ENCODE assay signal across 1 cellular context in genomic region chr10:123147635-123148413, GRCh38.
TF ChIP-seq lines count a peak whose summit lies in the region.

A gene with protein sequence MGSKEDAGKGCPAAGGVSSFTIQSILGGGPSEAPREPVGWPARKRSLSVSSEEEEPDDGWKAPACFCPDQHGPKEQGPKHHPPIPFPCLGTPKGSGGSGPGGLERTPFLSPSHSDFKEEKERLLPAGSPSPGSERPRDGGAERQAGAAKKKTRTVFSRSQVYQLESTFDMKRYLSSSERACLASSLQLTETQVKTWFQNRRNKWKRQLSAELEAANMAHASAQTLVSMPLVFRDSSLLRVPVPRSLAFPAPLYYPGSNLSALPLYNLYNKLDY (plus strand): TSS chr10:123148136. CDS start chr10:123148379, 243 bp downstream.

TF ChIP-seq in K562, 482 proteins besides CTCF, POLR2A, EP300 and RAD21 (continued from another document and continues in another):
- TF ChIP-seq PRDM10 (IDR thresholded peaks at IDR 0.05; ENCODE audit: partially characterized antibody) (no peak), DACH1 (IDR thresholded peaks at IDR 0.05; ENCODE audit: partially characterized antibody) (no peak), KLF10 (CRISPR knock-in tag; IDR thresholded peaks at IDR 0.05) (no peak), FOXP1 (CRISPR knock-in tag; IDR thresholded peaks at IDR 0.05) (no peak), ZEB2 (IDR thresholded peaks at IDR 0.05) (no peak), POLR2AphosphoS2 (IDR thresholded peaks at IDR 0.05; ENCODE audit: low read length) (no peak), PYGO2 (tag; IDR thresholded peaks at IDR 0.05) (no peak), NFE2 (IDR thresholded peaks at IDR 0.05; ENCODE audit: low read depth) (no peak), STAT5A (IDR thresholded peaks at IDR 0.05; ENCODE audit: borderline replicate concordance, low read length) (no peak), RCOR1 (IDR thresholded peaks at IDR 0.05; ENCODE audit: borderline replicate concordance in 1 of 2, low read depth in 2 of 2, low read length in 2 of 2) (no peak), NUFIP1 (IDR thresholded peaks at IDR 0.05; ENCODE audit: partially characterized antibody) (no peak), ELF4 (CRISPR knock-in tag; IDR thresholded peaks at IDR 0.05) (no peak), ZBTB49 (CRISPR knock-in tag; IDR thresholded peaks at IDR 0.05; ENCODE audit: borderline replicate concordance) (no peak), ZNF280B (CRISPR knock-in tag; IDR thresholded peaks at IDR 0.05) (no peak), CHD2 (IDR thresholded peaks at IDR 0.05; ENCODE audit: low read depth, low read length) (no peak), E2F6 (IDR thresholded peaks at IDR 0.05; ENCODE audit: borderline replicate concordance in 1 of 2, extremely low read depth in 1 of 2, insufficient read depth in 1 of 2, insufficient read length in 1 of 2, low read depth in 1 of 2, low read length in 1 of 2, poor library complexity in 1 of 2, severe bottlenecking in 1 of 2) (peak; percentile 42 to 60), MAFK (IDR thresholded peaks at IDR 0.05; ENCODE audit: low read length) (no peak), TRIM28 (IDR thresholded peaks at IDR 0.05) (no peak), BRF1 (IDR thresholded peaks at IDR 0.05; ENCODE audit: borderline replicate concordance, extremely low read depth, insufficient read length) (no peak), BRCA1 (IDR thresholded peaks at IDR 0.05) (no peak), BRCA1 (CRISPR knock-in tag; IDR thresholded peaks at IDR 0.05) (no peak), KDM4B (IDR thresholded peaks at IDR 0.05; ENCODE audit: borderline replicate concordance in 2 of 2, low read depth in 1 of 2) (no peak), POLR2G (IDR thresholded peaks at IDR 0.05; ENCODE audit: low read depth, low read length) (peak; percentile 59)
- TF ChIP-seq, protein P1, sequence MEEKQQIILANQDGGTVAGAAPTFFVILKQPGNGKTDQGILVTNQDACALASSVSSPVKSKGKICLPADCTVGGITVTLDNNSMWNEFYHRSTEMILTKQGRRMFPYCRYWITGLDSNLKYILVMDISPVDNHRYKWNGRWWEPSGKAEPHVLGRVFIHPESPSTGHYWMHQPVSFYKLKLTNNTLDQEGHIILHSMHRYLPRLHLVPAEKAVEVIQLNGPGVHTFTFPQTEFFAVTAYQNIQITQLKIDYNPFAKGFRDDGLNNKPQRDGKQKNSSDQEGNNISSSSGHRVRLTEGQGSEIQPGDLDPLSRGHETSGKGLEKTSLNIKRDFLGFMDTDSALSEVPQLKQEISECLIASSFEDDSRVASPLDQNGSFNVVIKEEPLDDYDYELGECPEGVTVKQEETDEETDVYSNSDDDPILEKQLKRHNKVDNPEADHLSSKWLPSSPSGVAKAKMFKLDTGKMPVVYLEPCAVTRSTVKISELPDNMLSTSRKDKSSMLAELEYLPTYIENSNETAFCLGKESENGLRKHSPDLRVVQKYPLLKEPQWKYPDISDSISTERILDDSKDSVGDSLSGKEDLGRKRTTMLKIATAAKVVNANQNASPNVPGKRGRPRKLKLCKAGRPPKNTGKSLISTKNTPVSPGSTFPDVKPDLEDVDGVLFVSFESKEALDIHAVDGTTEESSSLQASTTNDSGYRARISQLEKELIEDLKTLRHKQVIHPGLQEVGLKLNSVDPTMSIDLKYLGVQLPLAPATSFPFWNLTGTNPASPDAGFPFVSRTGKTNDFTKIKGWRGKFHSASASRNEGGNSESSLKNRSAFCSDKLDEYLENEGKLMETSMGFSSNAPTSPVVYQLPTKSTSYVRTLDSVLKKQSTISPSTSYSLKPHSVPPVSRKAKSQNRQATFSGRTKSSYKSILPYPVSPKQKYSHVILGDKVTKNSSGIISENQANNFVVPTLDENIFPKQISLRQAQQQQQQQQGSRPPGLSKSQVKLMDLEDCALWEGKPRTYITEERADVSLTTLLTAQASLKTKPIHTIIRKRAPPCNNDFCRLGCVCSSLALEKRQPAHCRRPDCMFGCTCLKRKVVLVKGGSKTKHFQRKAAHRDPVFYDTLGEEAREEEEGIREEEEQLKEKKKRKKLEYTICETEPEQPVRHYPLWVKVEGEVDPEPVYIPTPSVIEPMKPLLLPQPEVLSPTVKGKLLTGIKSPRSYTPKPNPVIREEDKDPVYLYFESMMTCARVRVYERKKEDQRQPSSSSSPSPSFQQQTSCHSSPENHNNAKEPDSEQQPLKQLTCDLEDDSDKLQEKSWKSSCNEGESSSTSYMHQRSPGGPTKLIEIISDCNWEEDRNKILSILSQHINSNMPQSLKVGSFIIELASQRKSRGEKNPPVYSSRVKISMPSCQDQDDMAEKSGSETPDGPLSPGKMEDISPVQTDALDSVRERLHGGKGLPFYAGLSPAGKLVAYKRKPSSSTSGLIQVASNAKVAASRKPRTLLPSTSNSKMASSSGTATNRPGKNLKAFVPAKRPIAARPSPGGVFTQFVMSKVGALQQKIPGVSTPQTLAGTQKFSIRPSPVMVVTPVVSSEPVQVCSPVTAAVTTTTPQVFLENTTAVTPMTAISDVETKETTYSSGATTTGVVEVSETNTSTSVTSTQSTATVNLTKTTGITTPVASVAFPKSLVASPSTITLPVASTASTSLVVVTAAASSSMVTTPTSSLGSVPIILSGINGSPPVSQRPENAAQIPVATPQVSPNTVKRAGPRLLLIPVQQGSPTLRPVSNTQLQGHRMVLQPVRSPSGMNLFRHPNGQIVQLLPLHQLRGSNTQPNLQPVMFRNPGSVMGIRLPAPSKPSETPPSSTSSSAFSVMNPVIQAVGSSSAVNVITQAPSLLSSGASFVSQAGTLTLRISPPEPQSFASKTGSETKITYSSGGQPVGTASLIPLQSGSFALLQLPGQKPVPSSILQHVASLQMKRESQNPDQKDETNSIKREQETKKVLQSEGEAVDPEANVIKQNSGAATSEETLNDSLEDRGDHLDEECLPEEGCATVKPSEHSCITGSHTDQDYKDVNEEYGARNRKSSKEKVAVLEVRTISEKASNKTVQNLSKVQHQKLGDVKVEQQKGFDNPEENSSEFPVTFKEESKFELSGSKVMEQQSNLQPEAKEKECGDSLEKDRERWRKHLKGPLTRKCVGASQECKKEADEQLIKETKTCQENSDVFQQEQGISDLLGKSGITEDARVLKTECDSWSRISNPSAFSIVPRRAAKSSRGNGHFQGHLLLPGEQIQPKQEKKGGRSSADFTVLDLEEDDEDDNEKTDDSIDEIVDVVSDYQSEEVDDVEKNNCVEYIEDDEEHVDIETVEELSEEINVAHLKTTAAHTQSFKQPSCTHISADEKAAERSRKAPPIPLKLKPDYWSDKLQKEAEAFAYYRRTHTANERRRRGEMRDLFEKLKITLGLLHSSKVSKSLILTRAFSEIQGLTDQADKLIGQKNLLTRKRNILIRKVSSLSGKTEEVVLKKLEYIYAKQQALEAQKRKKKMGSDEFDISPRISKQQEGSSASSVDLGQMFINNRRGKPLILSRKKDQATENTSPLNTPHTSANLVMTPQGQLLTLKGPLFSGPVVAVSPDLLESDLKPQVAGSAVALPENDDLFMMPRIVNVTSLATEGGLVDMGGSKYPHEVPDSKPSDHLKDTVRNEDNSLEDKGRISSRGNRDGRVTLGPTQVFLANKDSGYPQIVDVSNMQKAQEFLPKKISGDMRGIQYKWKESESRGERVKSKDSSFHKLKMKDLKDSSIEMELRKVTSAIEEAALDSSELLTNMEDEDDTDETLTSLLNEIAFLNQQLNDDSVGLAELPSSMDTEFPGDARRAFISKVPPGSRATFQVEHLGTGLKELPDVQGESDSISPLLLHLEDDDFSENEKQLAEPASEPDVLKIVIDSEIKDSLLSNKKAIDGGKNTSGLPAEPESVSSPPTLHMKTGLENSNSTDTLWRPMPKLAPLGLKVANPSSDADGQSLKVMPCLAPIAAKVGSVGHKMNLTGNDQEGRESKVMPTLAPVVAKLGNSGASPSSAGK (IDR thresholded peaks at IDR 0.05): peak; percentile 57
